11 cellular contexts compared by ENCODE assay signal in genomic region chr19:55440411-55441105, GRCh38. TPM values are rescaled to one million over a fixed set of nuclear protein-coding genes. Genes with fewer than 3 reads are reported as not detected.
A peak's percentile ranks its signal among the peaks of the same experiment; 100 is the strongest.
DNase-seq lines count a peak whose midpoint lies in the region; ATAC-seq and TF ChIP-seq lines count a peak whose summit lies in the region.
"Had no signal": no experiment of that assay in that cellular context is flagged by ENCODE, and none has a peak within 500 bp of the region (broad histone marks: within the 10 kb centered on the region; RNA-seq: fewer than 3 reads in every experiment).

No MANE protein-coding gene starts in this region.

- H3K4me1 ChIP-seq in endodermal cell (ENCODE audit: control insufficient read depth, insufficient read depth, low read length) = no peaks in the 10 kb centered on the region
- H3K4me1 ChIP-seq: SJCRH30 had no signal

- DNase-seq in activated T-cell treated with anti-CD3 and anti-CD28 coated beads, Interleukin-2, amount 50 U/mL, for 24 hours = peak; percentile 46
- DNase-seq in activated T-cell treated with anti-CD3 and anti-CD28 coated beads, Interleukin-2, amount 50 U/mL, for 1 hour = no peak
- DNase-seq in NCI-H146 (lab: John Stamatoyannopoulos, UW) (peak; percentile 80), endodermal cell (peak; percentile 91), substantia nigra (lab: John Stamatoyannopoulos, UW) (peak in 1 of 49 donors; percentile 27), OCI-M2 (lab: John Stamatoyannopoulos, UW; ENCODE audit: unreplicated experiment) (no peak), NCI-H1092 (lab: John Stamatoyannopoulos, UW) (no peak)

- peaks cover 86% of the 10 kb centered on the region for H3K27me3 Mint-ChIP-seq in activated T-cell treated with anti-CD3 and anti-CD28 coated beads, Interleukin-2, amount 50 U/mL, for 24 hours
- H3K27me3 Mint-ChIP-seq in endodermal cell (ENCODE audit: insufficient read depth) = peaks cover 55% of the 10 kb centered on the region

- no peak for ATAC-seq in HG02588 (IDR thresholded peaks at IDR 0.05; ENCODE audit: unreplicated experiment)

- no peak overlapping the region for H3K4me3 ChIP-seq in endodermal cell (ENCODE audit: low read length)
- H3K4me3 ChIP-seq: SJCRH30 had no signal

- 17 to 18% methylated on average over 12 to 39 of the region's 39 CpGs for WGBS in endodermal cell (ENCODE audit: insufficient coverage in 1 of 2, insufficient read length in 1 of 2), 2 experiments

- no peak overlapping the region for H3K27ac ChIP-seq in endodermal cell (ENCODE audit: low read depth, low read length)
- H3K27ac ChIP-seq in substantia nigra (ENCODE audit: low read depth, low read length, poor library complexity, severe bottlenecking) = peak overlapping the region; percentile 22
- H3K27ac ChIP-seq: SJCRH30 had no signal

- H3K36me3 Mint-ChIP-seq in activated T-cell treated with anti-CD3 and anti-CD28 coated beads, Interleukin-2, amount 50 U/mL, for 24 hours (ENCODE audit: low read depth) = no peaks in the 10 kb centered on the region
- no peaks in the 10 kb centered on the region for H3K36me3 Mint-ChIP-seq in endodermal cell (ENCODE audit: low read depth)

- no peaks in the 10 kb centered on the region for H3K9me3 ChIP-seq in endodermal cell (ENCODE audit: control insufficient read depth, low read length)
- H3K9me3 ChIP-seq: SJCRH30 had no signal

- no peak overlapping the region for H3K27ac Mint-ChIP-seq in activated T-cell treated with anti-CD3 and anti-CD28 coated beads, Interleukin-2, amount 50 U/mL, for 24 hours
- H3K27ac Mint-ChIP-seq in endodermal cell = no peak overlapping the region

- peaks cover 14% of the 10 kb centered on the region for H3K4me1 Mint-ChIP-seq in activated T-cell treated with anti-CD3 and anti-CD28 coated beads, Interleukin-2, amount 50 U/mL, for 24 hours (ENCODE audit: low read depth)
- H3K4me1 Mint-ChIP-seq in endodermal cell = peaks cover 7% of the 10 kb centered on the region

- peaks cover 81% of the 10 kb centered on the region for H3K27me3 ChIP-seq in endodermal cell (ENCODE audit: control insufficient read depth, insufficient read depth, low read length, poor library complexity, severe bottlenecking)
- H3K27me3 ChIP-seq: SJCRH30 had no signal

- TF ChIP-seq CTCF in endodermal cell (conservative IDR thresholded peaks at IDR 0.05) = no peak

- H3K4me3 Mint-ChIP-seq in activated T-cell treated with anti-CD3 and anti-CD28 coated beads, Interleukin-2, amount 50 U/mL, for 24 hours = no peak overlapping the region
- no peak overlapping the region for H3K4me3 Mint-ChIP-seq in endodermal cell

- H3K9ac ChIP-seq in endodermal cell (ENCODE audit: extremely low read depth, low read length, poor library complexity, severe bottlenecking) = no peak overlapping the region

- H3K36me3 ChIP-seq in endodermal cell (ENCODE audit: control insufficient read depth, insufficient read depth, low read length) = no peaks in the 10 kb centered on the region
- H3K36me3 ChIP-seq: SJCRH30 had no signal

- no peaks in the 10 kb centered on the region for H3K9me3 Mint-ChIP-seq in activated T-cell treated with anti-CD3 and anti-CD28 coated beads, Interleukin-2, amount 50 U/mL, for 24 hours
- H3K9me3 Mint-ChIP-seq in endodermal cell = peaks cover 3% of the 10 kb centered on the region

RNA-seq across cellular contexts. Expression of gene SHISA7, which starts 2.5 kb away (rescaled TPM):
- not detected for total RNA-seq in endodermal cell
- 1.3 TPM for polyA plus RNA-seq in endodermal cell (2013, experiment 1 of 2)
- 0.95 TPM for polyA plus RNA-seq in endodermal cell (2013, experiment 2 of 2)
- total RNA-seq: pulmonary artery endothelial cell, SJCRH30 had no signal
- polyA plus RNA-seq: keratinocyte had no signal

RNA-seq across cellular contexts. Expression of gene ISOC2, which starts 20.9 kb away (rescaled TPM):
- 10 to 100 TPM; 35.9 to 39.2 TPM for total RNA-seq in endodermal cell
- polyA plus RNA-seq in endodermal cell (2013, experiment 1 of 2) = 30.9 TPM
- 30.8 TPM for polyA plus RNA-seq in endodermal cell (2013, experiment 2 of 2)

RNA-seq across cellular contexts. Expression of gene C19orf85, which starts 24.0 kb away (rescaled TPM):
- 1 to 10 TPM in 1 of 2 donors, under 1 TPM in 1; 0.62 to 2.3 TPM for total RNA-seq in endodermal cell
- polyA plus RNA-seq in endodermal cell (2013, experiment 1 of 2) = 0.39 TPM
- not detected for polyA plus RNA-seq in endodermal cell (2013, experiment 2 of 2)
- total RNA-seq: pulmonary artery endothelial cell, SJCRH30 had no signal
- polyA plus RNA-seq: keratinocyte had no signal

RNA-seq across cellular contexts. Expression of gene UBE2S, which starts 33.0 kb away (rescaled TPM):
- 100 to 1,000 TPM; 202 to 246 TPM for total RNA-seq in endodermal cell
- polyA plus RNA-seq in endodermal cell (2013, experiment 1 of 2) = 265 TPM
- polyA plus RNA-seq in endodermal cell (2013, experiment 2 of 2) = 271 TPM

RNA-seq across cellular contexts. Expression of gene ZNF628, which starts 35.9 kb away (rescaled TPM):
- 10 to 100 TPM in 1 of 2 donors, 1 to 10 TPM in 1; 9.9 to 12.6 TPM for total RNA-seq in endodermal cell
- 8.9 TPM for polyA plus RNA-seq in endodermal cell (2013, experiment 1 of 2)
- 11.8 TPM for polyA plus RNA-seq in endodermal cell (2013, experiment 2 of 2)

Comparison
In these comparisons a context has a peak if more than half of its experiments do, and no peak if none do; other contexts are left out.
1. DNase-seq: peak in activated T-cell treated with anti-CD3 and anti-CD28 coated beads, Interleukin-2, amount 50 U/mL, for 24 hours (single experiment), NCI-H146 (single experiment) and endodermal cell (single experiment); none in activated T-cell treated with anti-CD3 and anti-CD28 coated beads, Interleukin-2, amount 50 U/mL, for 1 hour (single experiment), OCI-M2 (single experiment) and NCI-H1092 (single experiment).